Comparison of ENCODE assay signal across 1 cellular context in the genomic region with DNA sequence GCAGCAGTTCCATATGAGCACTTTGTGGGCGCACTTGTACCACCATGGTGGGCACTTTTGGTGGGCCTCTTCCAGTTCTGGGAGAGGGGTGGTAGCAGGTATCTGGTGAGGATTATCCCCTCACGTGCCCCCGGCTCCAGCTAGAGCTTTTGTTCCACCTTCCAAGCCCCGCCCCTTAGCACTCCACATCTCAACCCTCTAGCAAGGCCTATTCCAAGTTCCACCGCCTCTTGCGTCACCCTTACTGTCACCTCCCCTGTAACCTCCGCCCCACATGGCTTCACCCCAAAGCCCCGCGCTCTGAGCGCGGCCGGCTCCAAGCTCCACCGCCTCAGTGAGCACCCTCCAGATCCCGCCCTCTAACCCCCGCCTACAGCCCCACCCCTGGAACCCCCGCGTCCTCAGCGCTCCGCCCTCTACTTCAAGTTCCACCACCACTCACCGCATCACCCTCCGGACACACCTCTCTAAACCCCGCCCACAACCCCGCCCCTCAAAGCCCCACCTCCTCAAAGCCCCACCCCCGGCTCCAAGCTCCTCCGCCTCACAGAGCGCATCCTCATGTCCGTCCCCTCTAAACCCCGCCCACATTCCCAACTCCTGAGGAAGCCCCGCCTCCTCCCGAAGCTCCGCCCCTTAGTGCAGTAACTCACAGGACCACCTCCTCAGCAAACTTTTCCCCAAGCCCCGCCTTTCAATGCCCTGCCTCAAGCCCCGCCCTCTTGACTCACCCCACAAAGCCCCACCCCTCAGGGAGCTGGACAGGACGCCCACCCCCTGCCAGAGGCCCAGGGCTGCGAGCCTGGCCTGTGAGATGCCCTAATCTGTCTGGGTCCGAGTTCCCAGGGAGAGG.
TF ChIP-seq lines count a peak whose summit lies in the region.

No MANE protein-coding gene starts in this region.

TF ChIP-seq in Ishikawa, 13 proteins besides CTCF, POLR2A, EP300 and RAD21 (continued from another document):
- no peak; the same call in 1 of the 2 replicates for TF ChIP-seq USF1 (IDR thresholded peaks at IDR 0.05)
- no peak for TF ChIP-seq NFIC (IDR thresholded peaks at IDR 0.05)
- TF ChIP-seq, protein P1, sequence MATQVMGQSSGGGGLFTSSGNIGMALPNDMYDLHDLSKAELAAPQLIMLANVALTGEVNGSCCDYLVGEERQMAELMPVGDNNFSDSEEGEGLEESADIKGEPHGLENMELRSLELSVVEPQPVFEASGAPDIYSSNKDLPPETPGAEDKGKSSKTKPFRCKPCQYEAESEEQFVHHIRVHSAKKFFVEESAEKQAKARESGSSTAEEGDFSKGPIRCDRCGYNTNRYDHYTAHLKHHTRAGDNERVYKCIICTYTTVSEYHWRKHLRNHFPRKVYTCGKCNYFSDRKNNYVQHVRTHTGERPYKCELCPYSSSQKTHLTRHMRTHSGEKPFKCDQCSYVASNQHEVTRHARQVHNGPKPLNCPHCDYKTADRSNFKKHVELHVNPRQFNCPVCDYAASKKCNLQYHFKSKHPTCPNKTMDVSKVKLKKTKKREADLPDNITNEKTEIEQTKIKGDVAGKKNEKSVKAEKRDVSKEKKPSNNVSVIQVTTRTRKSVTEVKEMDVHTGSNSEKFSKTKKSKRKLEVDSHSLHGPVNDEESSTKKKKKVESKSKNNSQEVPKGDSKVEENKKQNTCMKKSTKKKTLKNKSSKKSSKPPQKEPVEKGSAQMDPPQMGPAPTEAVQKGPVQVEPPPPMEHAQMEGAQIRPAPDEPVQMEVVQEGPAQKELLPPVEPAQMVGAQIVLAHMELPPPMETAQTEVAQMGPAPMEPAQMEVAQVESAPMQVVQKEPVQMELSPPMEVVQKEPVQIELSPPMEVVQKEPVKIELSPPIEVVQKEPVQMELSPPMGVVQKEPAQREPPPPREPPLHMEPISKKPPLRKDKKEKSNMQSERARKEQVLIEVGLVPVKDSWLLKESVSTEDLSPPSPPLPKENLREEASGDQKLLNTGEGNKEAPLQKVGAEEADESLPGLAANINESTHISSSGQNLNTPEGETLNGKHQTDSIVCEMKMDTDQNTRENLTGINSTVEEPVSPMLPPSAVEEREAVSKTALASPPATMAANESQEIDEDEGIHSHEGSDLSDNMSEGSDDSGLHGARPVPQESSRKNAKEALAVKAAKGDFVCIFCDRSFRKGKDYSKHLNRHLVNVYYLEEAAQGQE (IDR thresholded peaks at IDR 0.05; ENCODE audit: low read depth): no peak
